27 cellular contexts compared by ENCODE assay signal in the genomic region with DNA sequence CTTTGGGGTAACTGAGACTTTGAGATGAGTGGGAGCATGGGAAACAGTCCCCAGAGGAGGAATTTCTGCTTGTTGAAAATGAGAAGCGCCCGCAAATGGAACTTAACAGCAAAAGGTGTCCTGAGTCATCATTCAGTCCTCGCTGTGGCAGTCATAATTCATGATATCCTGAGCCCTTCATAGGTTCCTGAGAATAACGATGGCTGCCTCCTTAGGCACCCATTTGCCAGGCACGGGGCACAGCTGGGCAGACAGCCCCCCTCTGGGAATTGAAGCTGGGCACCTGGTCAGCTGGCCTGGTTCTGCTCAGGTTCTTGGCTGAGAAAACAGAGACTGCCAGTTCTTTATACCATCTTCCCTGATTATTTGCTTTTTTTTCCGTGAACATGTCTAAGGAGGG.
"Had no signal": no experiment of that assay in that cellular context is flagged by ENCODE, and none has a peak within 500 bp of the region (broad histone marks: within the 10 kb centered on the region; RNA-seq: fewer than 3 reads in every experiment).

No MANE protein-coding gene starts in this region.

- H3K36me3 ChIP-seq: neutrophil, pancreas, prostate gland, right lobe of liver, sigmoid colon, spleen, suprapubic skin, tibial nerve, upper lobe of left lung, uterus had no signal

- H3K4me3 Mint-ChIP-seq: naive thymus-derived CD4-positive, alpha-beta T cell; natural killer cell; nephron; neural crest cell; stimulated activated memory B cell treated with anti-CD40 and anti-IgM and Interleukin-4, amounts not matched to agents 10 μg/mL and 1 μg/mL and 100 μg/mL, for 72 hours; stimulated activated naive CD8-positive, alpha-beta T cell treated with anti-CD3 and anti-CD28 coated beads, Interleukin-15, amount 100 ng/mL, for 72 hours had no signal

- H3K27ac Mint-ChIP-seq: naive thymus-derived CD4-positive, alpha-beta T cell; natural killer cell; nephron; stimulated activated memory B cell treated with anti-CD40 and anti-IgM and Interleukin-4, amounts not matched to agents 10 μg/mL and 1 μg/mL and 100 μg/mL, for 72 hours; stimulated activated naive CD8-positive, alpha-beta T cell treated with anti-CD3 and anti-CD28 coated beads, Interleukin-15, amount 100 ng/mL, for 72 hours had no signal

- H3K4me3 ChIP-seq: pancreas, prostate gland, right lobe of liver, sigmoid colon, spleen, suprapubic skin, testis, tibial nerve, upper lobe of left lung, uterus had no signal

- H3K27me3 ChIP-seq: right lobe of liver, sigmoid colon, suprapubic skin, testis, upper lobe of left lung, uterus had no signal

- H3K27ac ChIP-seq: neutrophil, pancreas, prostate gland, right lobe of liver, spleen, suprapubic skin, testis, tibial nerve, upper lobe of left lung, uterus had no signal

- ATAC-seq: naive thymus-derived CD4-positive, alpha-beta T cell; natural killer cell; pancreas; right lobe of liver; stimulated activated naive CD8-positive, alpha-beta T cell treated with anti-CD3 and anti-CD28 coated beads, Interleukin-15, amount 100 ng/mL, for 72 hours; stimulated activated naive CD8-positive, alpha-beta T cell treated with anti-CD3 and anti-CD28 coated beads, Interleukin-15, Interleukin-2, amounts not matched to agents 100 U/mL and 50 U/mL, for 24 hours had no signal

- H3K9me3 ChIP-seq: neutrophil, pancreas, prostate gland, right lobe of liver, sigmoid colon, spleen, suprapubic skin, testis, tibial nerve, upper lobe of left lung, uterus had no signal

- H3K9me3 Mint-ChIP-seq: naive thymus-derived CD4-positive, alpha-beta T cell; natural killer cell; nephron; neural crest cell; stimulated activated memory B cell treated with anti-CD40 and anti-IgM and Interleukin-4, amounts not matched to agents 10 μg/mL and 1 μg/mL and 100 μg/mL, for 72 hours; stimulated activated naive CD8-positive, alpha-beta T cell treated with anti-CD3 and anti-CD28 coated beads, Interleukin-15, amount 100 ng/mL, for 72 hours had no signal

- H3K27me3 Mint-ChIP-seq: stimulated activated memory B cell treated with anti-CD40 and anti-IgM and Interleukin-4, amounts not matched to agents 10 μg/mL and 1 μg/mL and 100 μg/mL, for 72 hours had no signal

- H3K4me1 ChIP-seq: pancreas, prostate gland, right lobe of liver, suprapubic skin, testis, uterus had no signal

- H3K36me3 Mint-ChIP-seq: naive thymus-derived CD4-positive, alpha-beta T cell; natural killer cell; stimulated activated memory B cell treated with anti-CD40 and anti-IgM and Interleukin-4, amounts not matched to agents 10 μg/mL and 1 μg/mL and 100 μg/mL, for 72 hours had no signal

- DNase-seq: naive thymus-derived CD4-positive, alpha-beta T cell; natural killer cell; pancreas; right lobe of liver; sigmoid colon; small intestine; spleen; stimulated activated CD4-positive, alpha-beta T cell treated with anti-CD3 and anti-CD28 coated beads, Interleukin-12 subunit alpha, Interleukin-12 subunit beta, amount 100 ng/mL, for 4 hours; stimulated activated CD4-positive, alpha-beta T cell treated with anti-CD3 and anti-CD28 coated beads, Interleukin-1b, Interleukin-23, amount 100 ng/mL, for 48 hours; stimulated activated CD4-positive, alpha-beta T cell treated with anti-CD3 and anti-CD28 coated beads, Interleukin-4, amount 100 ng/mL, for 1 hour; stimulated activated CD4-positive, alpha-beta T cell treated with anti-CD3 and anti-CD28 coated beads, Interleukin-4, amount 100 ng/mL, for 4 hours; stimulated activated CD8-positive, alpha-beta memory T cell treated with anti-CD3 and anti-CD28 coated beads, Interleukin-4, amount 100 ng/mL, for 48 hours; stimulated activated naive CD4-positive, alpha-beta T cell; stimulated activated naive CD8-positive, alpha-beta T cell treated with anti-CD3 and anti-CD28 coated beads, Interleukin-15, amount 100 ng/mL, for 72 hours; stimulated activated naive CD8-positive, alpha-beta T cell treated with anti-CD3 and anti-CD28 coated beads, Interleukin-15, Interleukin-2, amounts not matched to agents 100 U/mL and 50 U/mL, for 24 hours; substantia nigra; testis; trophoblast cell; uterus had no signal

- H3K4me1 Mint-ChIP-seq: neural crest cell; stimulated activated memory B cell treated with anti-CD40 and anti-IgM and Interleukin-4, amounts not matched to agents 10 μg/mL and 1 μg/mL and 100 μg/mL, for 72 hours; stimulated activated naive CD8-positive, alpha-beta T cell treated with anti-CD3 and anti-CD28 coated beads, Interleukin-15, amount 100 ng/mL, for 72 hours had no signal
